Comparison of ENCODE assay signal across 9 cellular contexts in the genomic region with DNA sequence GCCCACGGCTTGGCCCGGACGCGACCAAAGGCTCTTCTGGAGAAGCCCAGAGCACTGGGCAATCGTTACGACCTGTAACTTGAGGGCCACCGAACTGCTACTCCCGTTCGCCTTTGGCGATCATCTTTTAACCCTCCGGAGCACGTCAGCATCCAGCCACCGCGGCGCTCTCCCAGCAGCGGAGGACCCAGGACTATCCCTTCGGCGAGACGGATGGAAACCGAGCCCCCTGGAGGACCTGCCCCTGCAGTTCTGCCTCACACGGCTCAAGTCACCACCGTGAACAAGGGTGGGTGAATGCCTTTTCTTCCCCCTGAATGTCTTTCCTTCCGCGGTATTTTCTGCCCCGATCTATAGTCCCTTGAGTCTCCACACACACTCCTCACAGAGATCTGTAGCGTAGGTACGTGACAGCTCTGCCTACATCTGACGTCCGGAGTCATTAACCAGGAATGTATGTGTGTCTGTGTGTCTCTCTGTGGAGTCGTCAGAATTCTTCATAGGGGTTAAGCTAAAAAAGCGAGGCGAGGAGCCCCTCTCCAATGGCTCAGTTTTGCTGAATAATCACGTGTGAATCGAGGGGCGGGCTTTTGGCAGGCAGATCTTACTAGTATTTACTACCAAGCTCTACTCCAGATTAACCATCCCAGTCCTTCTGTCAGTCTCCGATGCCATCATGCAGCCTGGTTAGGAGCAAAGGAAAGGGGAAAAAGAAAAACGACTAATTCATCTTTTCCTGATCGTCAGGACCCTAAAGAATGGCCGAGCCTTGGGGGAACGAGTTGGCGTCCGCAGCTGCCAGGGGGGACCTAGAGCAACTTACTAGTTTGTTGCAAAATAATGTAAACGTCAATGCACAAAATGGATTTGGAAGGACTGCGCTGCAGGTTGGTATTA. TPM values are rescaled to one million over a fixed set of nuclear protein-coding genes. Genes with fewer than 3 reads are reported as not detected.
DNase-seq lines count a peak whose midpoint lies in the region; ATAC-seq, FAIRE-seq and TF ChIP-seq lines count a peak whose summit lies in the region.
"Had no signal": no experiment of that assay in that cellular context is flagged by ENCODE, and none has a peak within 500 bp of the region (broad histone marks: within the 10 kb centered on the region; RNA-seq: fewer than 3 reads in every experiment).

A gene (plus strand): TSS at position 635 of the 897 bp plus-strand sequence. CDS start 124 bp downstream, at position 759.

- peak within 1 kb of the TSS; percentile 97 to 99 for H3K4me2 ChIP-seq in H1 (ENCODE audit: insufficient read depth in 1 of 2, low read depth in 2 of 2, low read length in 2 of 2)

- peaks cover 4% of the 10 kb centered on the region for H3K27me3 Mint-ChIP-seq in Caco-2 (ENCODE audit: insufficient read depth, unreplicated experiment)
- peaks cover 25% of the 10 kb centered on the region for H3K27me3 Mint-ChIP-seq in activated CD4-positive, alpha-beta memory T cell treated with anti-CD3 and anti-CD28 coated beads, Interleukin-2, amount 10 ng/mL, durations not matched to agents 7 days and 5 days
- H3K27me3 Mint-ChIP-seq in memory B cell = peaks cover 14% of the 10 kb centered on the region
- peaks cover 23% of the 10 kb centered on the region for H3K27me3 Mint-ChIP-seq in stimulated activated naive CD8-positive, alpha-beta T cell treated with anti-CD3 and anti-CD28 coated beads, Interleukin-15, Interleukin-2, amounts not matched to agents 100 ng/mL and 50 ng/mL, for 24 hours

- no peak for TF ChIP-seq RAD21 in H1 (IDR thresholded peaks at IDR 0.05 in 1 of 2, conservative IDR thresholded peaks at IDR 0.05 in 1 of 2; ENCODE audit: low read depth in 2 of 2, low read length in 2 of 2)

- DNase-seq in Caco-2 (peak; percentile 42 to 45), GM20000 (ENCODE audit: low spot score) (peak; percentile 71), HS-27A (ENCODE audit: low read depth) (peak; percentile 89), NCI-H748 treated with DMSO at 0.1 percent for 48 hours (lab: John Stamatoyannopoulos, UW) (peak; percentile 95), H1 (ENCODE audit: low read depth in 1 of 2, low spot score in 2 of 2) (peak in 1 of 2 experiments; percentile 66), memory B cell (ENCODE audit: low spot score in 2 of 2) (peak in 1 of 2 donors; percentile 37)
- peak; percentile 60 for DNase-seq in activated CD4-positive, alpha-beta memory T cell treated with anti-CD3 and anti-CD28 coated beads, Interleukin-2, amount 10 ng/mL, durations not matched to agents 7 days and 5 days

- no peak within 1 kb of the TSS for H3K4ac ChIP-seq in H1 (replicated peaks; ENCODE audit: insufficient read length, low read depth, low read length)

- H3K79me2 ChIP-seq in H1 (ENCODE audit: control insufficient read depth in 1 of 2, insufficient read depth in 2 of 2, low read length in 2 of 2) = no peaks in the 10 kb centered on the region

- H3K9me3 Mint-ChIP-seq in Caco-2 (ENCODE audit: unreplicated experiment) (no peaks in the 10 kb centered on the region), memory B cell (no peaks in the 10 kb centered on the region)
- H3K9me3 Mint-ChIP-seq in activated CD4-positive, alpha-beta memory T cell treated with anti-CD3 and anti-CD28 coated beads, Interleukin-2, amount 10 ng/mL, durations not matched to agents 7 days and 5 days = no peaks in the 10 kb centered on the region
- no peaks in the 10 kb centered on the region for H3K9me3 Mint-ChIP-seq in stimulated activated naive CD8-positive, alpha-beta T cell treated with anti-CD3 and anti-CD28 coated beads, Interleukin-15, Interleukin-2, amounts not matched to agents 100 ng/mL and 50 ng/mL, for 24 hours

- no peak within 1 kb of the TSS for H4K5ac ChIP-seq in H1 (ENCODE audit: insufficient read length, low read depth, low read length)

- TF ChIP-seq EP300 in H1 (IDR thresholded peaks at IDR 0.05; ENCODE audit: borderline replicate concordance in 1 of 2, low read depth in 2 of 2, low read length in 2 of 2) = no peak

- H3K27ac ChIP-seq in H1 (ENCODE audit: low read depth, low read length) = no peak within 1 kb of the TSS

- peak within 1 kb of the TSS; percentile 60; the same call in 1 of the 2 replicates for H2AFZ ChIP-seq in H1 (ENCODE audit: low read length)

- TF ChIP-seq POLR2A in H1 (IDR thresholded peaks at IDR 0.05; ENCODE audit: control extremely low read depth in 1 of 2, low read depth in 2 of 2, low read length in 2 of 2) = no peak

- H3K36me3 Mint-ChIP-seq in Caco-2 (ENCODE audit: insufficient read depth, unreplicated experiment) = no peaks in the 10 kb centered on the region
- H3K36me3 Mint-ChIP-seq in activated CD4-positive, alpha-beta memory T cell treated with anti-CD3 and anti-CD28 coated beads, Interleukin-2, amount 10 ng/mL, durations not matched to agents 7 days and 5 days (ENCODE audit: low read depth) = peaks cover 46% of the 10 kb centered on the region
- H3K36me3 Mint-ChIP-seq in memory B cell = no peaks in the 10 kb centered on the region
- H3K36me3 Mint-ChIP-seq in stimulated activated naive CD8-positive, alpha-beta T cell treated with anti-CD3 and anti-CD28 coated beads, Interleukin-15, Interleukin-2, amounts not matched to agents 100 ng/mL and 50 ng/mL, for 24 hours (ENCODE audit: low read depth) = peaks cover 14% of the 10 kb centered on the region

- CTCF ChIA-PET in Caco-2 (lab: Charles Lee) (interaction anchor here (0.9 to 1.8 kb wide), 2 partner anchors 8 to 40 kb away, joined by 5 to 9 read pairs; no protein-coding TSS in a partner anchor), H1 (lab: Charles Lee; ENCODE audit: partially characterized antibody) (interaction anchor here (0.7 to 2.8 kb wide), 8 partner anchors 7 to 361 kb away, joined by 3 to 18 read pairs (median 7); a partner anchor contains a TSS)
- CTCF ChIA-PET in activated CD4-positive, alpha-beta memory T cell treated with anti-CD3 and anti-CD28 coated beads, Interleukin-2, amount 10 ng/mL, durations not matched to agents 7 days and 5 days (lab: Charles Lee) = interaction anchor here (0.6 to 3.7 kb wide), 6 partner anchors 9 to 327 kb away, joined by 3 to 30 read pairs (median 6); a partner anchor contains a TSS

- no peaks in the 10 kb centered on the region for H3K79me1 ChIP-seq in H1 (ENCODE audit: low read depth, low read length)

- H4K20me1 ChIP-seq in H1 (replicated peaks in 1 of 2; ENCODE audit: control insufficient read depth in 1 of 2, insufficient read depth in 2 of 2, low read length in 2 of 2) = peaks cover 7 to 16% of the 10 kb centered on the region in 2 experiments

- no peaks in the 10 kb centered on the region for H3K27me3 ChIP-seq in Caco-2 (replicated peaks; ENCODE audit: control insufficient read depth, insufficient read depth, low read length)
- peaks cover 48 to 87% (median 68%) of the 10 kb centered on the region in 4 experiments for H3K27me3 ChIP-seq in H1 (replicated peaks in 1 of 4; ENCODE audit: control insufficient read depth in 3 of 4, extremely low read depth in 1 of 4, insufficient read depth in 3 of 4, low read length in 3 of 4)

- no peak within 1 kb of the TSS for H3K9ac ChIP-seq in H1 (replicated peaks in 1 of 4; ENCODE audit: extremely low read depth in 1 of 4, low read depth in 3 of 4, low read length in 3 of 4)

- H3K36me3 ChIP-seq in Caco-2 (ENCODE audit: control insufficient read depth, insufficient read depth, low read length) (no peaks in the 10 kb centered on the region), H1 (ENCODE audit: control insufficient read depth in 2 of 4, insufficient read depth in 4 of 4, low read length in 3 of 4) (no peaks in the 10 kb centered on the region; a peak in 1 of 8 replicates)

- H2BK120ac ChIP-seq in H1 (replicated peaks; ENCODE audit: low read depth, low read length) = no peak within 1 kb of the TSS

- no TSS peak for BruUV-seq in Caco-2 (replicated peaks; lab: Mats Ljungman, UMichigan)

- H4K91ac ChIP-seq in H1 (replicated peaks; ENCODE audit: insufficient read length, low read length) = no peak within 1 kb of the TSS

- ATAC-seq in memory B cell (ENCODE audit: low read depth) = peak; percentile 3

- H2AK5ac ChIP-seq in H1 (ENCODE audit: low read depth, low read length) = no peak within 1 kb of the TSS

- H3K23me2 ChIP-seq in H1 (ENCODE audit: low read depth, low read length) = peaks cover 10% of the 10 kb centered on the region; the same call in 1 of the 2 replicates

- H3K27ac Mint-ChIP-seq in Caco-2 (ENCODE audit: unreplicated experiment) = no peak within 1 kb of the TSS
- H3K27ac Mint-ChIP-seq in activated CD4-positive, alpha-beta memory T cell treated with anti-CD3 and anti-CD28 coated beads, Interleukin-2, amount 10 ng/mL, durations not matched to agents 7 days and 5 days = peak within 1 kb of the TSS; percentile 99
- peak within 1 kb of the TSS; percentile 81 for H3K27ac Mint-ChIP-seq in memory B cell
- H3K27ac Mint-ChIP-seq in stimulated activated naive CD8-positive, alpha-beta T cell treated with anti-CD3 and anti-CD28 coated beads, Interleukin-15, Interleukin-2, amounts not matched to agents 100 ng/mL and 50 ng/mL, for 24 hours = peak within 1 kb of the TSS; percentile 97

- no peak within 1 kb of the TSS for H3K18ac ChIP-seq in H1 (ENCODE audit: extremely low read depth, low read length)

- H3K4me1 ChIP-seq in Caco-2 (no peaks in the 10 kb centered on the region), H1 (replicated peaks in 1 of 4; ENCODE audit: control insufficient read depth in 3 of 4, insufficient read depth in 4 of 4, low read length in 3 of 4) (peaks cover 6 to 12% (median 9%) of the 10 kb centered on the region in 4 experiments)

- H3K56ac ChIP-seq in H1 (replicated peaks; ENCODE audit: insufficient read length, low read depth, low read length) = no peak within 1 kb of the TSS

- H3K14ac ChIP-seq in H1 (ENCODE audit: insufficient read length) = no peak within 1 kb of the TSS

- no peaks in the 10 kb centered on the region for H3K4me1 Mint-ChIP-seq in Caco-2 (ENCODE audit: low read depth, unreplicated experiment)
- H3K4me1 Mint-ChIP-seq in activated CD4-positive, alpha-beta memory T cell treated with anti-CD3 and anti-CD28 coated beads, Interleukin-2, amount 10 ng/mL, durations not matched to agents 7 days and 5 days = peaks cover 33% of the 10 kb centered on the region
- H3K4me1 Mint-ChIP-seq in memory B cell = peaks cover 15% of the 10 kb centered on the region
- H3K4me1 Mint-ChIP-seq in stimulated activated naive CD8-positive, alpha-beta T cell treated with anti-CD3 and anti-CD28 coated beads, Interleukin-15, Interleukin-2, amounts not matched to agents 100 ng/mL and 50 ng/mL, for 24 hours (ENCODE audit: low read depth) = peaks cover 27% of the 10 kb centered on the region

- H3K4me3 Mint-ChIP-seq in Caco-2 (ENCODE audit: unreplicated experiment) = peak within 1 kb of the TSS; percentile 81
- peak within 1 kb of the TSS; percentile 90 for H3K4me3 Mint-ChIP-seq in activated CD4-positive, alpha-beta memory T cell treated with anti-CD3 and anti-CD28 coated beads, Interleukin-2, amount 10 ng/mL, durations not matched to agents 7 days and 5 days
- H3K4me3 Mint-ChIP-seq in memory B cell = peak within 1 kb of the TSS; percentile 90
- peak within 1 kb of the TSS; percentile 91 for H3K4me3 Mint-ChIP-seq in stimulated activated naive CD8-positive, alpha-beta T cell treated with anti-CD3 and anti-CD28 coated beads, Interleukin-15, Interleukin-2, amounts not matched to agents 100 ng/mL and 50 ng/mL, for 24 hours

- H2BK20ac ChIP-seq in H1 (ENCODE audit: low read length) = no peak within 1 kb of the TSS

- TF ChIP-seq CTCF in Caco-2 (IDR thresholded peaks at IDR 0.05; ENCODE audit: insufficient read depth in 1 of 2, low read depth in 1 of 2, low read length in 1 of 2, severe bottlenecking in 1 of 2, unreplicated experiment in 1 of 2) (no peak), GM20000 (IDR thresholded peaks at IDR 0.05; ENCODE audit: extremely low read depth, missing control alignments) (peak; percentile 13), H1 (IDR thresholded peaks at IDR 0.05; ENCODE audit: control extremely low read depth in 1 of 3, insufficient read depth in 1 of 3, low read depth in 1 of 3, low read length in 3 of 3) (no peak)

- intact Hi-C loops in Caco-2 (cut with micrococcal nuclease; ENCODE audit: unreplicated experiment) = loop anchor here (2.0 to 10.0 kb wide), 3 partner anchors 43 to 195 kb away; no protein-coding TSS in a partner anchor

- no peak within 1 kb of the TSS for H2BK15ac ChIP-seq in H1 (ENCODE audit: low read length)

- no peak within 1 kb of the TSS for H2BK5ac ChIP-seq in H1 (ENCODE audit: low read depth, low read length)

- H2BK12ac ChIP-seq in H1 (ENCODE audit: low read depth, low read length) = no peak within 1 kb of the TSS

- WGBS in H1 (ENCODE audit: extremely low coverage in 1 of 2, insufficient coverage in 1 of 2, insufficient read length in 1 of 2, insufficient replicate concordance in 2 of 2, low coverage in 1 of 2, low lambda C conversion rate in 2 of 2, missing lambda C conversion rate in 1 of 2), 2 experiments = 3% methylated on average over 44 of the region's 44 CpGs; no CpG with 5 or more reads in 1 of the 2 experiments

- POLR2A ChIA-PET in Caco-2 (lab: Charles Lee) (interaction anchor here (1.1 kb wide), 1 partner anchor 10 kb away, joined by 3 read pairs; a partner anchor contains a TSS), H1 (lab: Charles Lee; ENCODE audit: partially characterized antibody) (interaction anchor here (0.6 to 1.1 kb wide), 4 partner anchors 7 to 10 kb away, joined by 3 to 4 read pairs (median 4); a partner anchor contains a TSS)
- POLR2A ChIA-PET in activated CD4-positive, alpha-beta memory T cell treated with anti-CD3 and anti-CD28 coated beads, Interleukin-2, amount 10 ng/mL, durations not matched to agents 7 days and 5 days (lab: Charles Lee) = interaction anchor here (0.9 to 4.2 kb wide), 10 partner anchors 8 to 910 kb away, joined by 3 to 150 read pairs (median 4); a partner anchor contains a TSS

- no peak for FAIRE-seq in H1 (lab: Jason Lieb, UNC)
- FAIRE-seq: endometrium had no signal

- peak within 1 kb of the TSS; percentile 79 for H3K4me3 ChIP-seq in Caco-2 (ENCODE audit: low read depth, low read length)
- peak within 1 kb of the TSS; percentile 47 to 66 (median 53) for H3K4me3 ChIP-seq in H1 (ENCODE audit: extremely low read depth in 1 of 4, insufficient read depth in 2 of 4, low read depth in 3 of 4, low read length in 4 of 4)

- peak within 1 kb of the TSS; percentile 15; the same call in 1 of the 2 replicates for H4K8ac ChIP-seq in H1 (ENCODE audit: extremely low read depth, insufficient read depth, low read length)

- H3K23ac ChIP-seq in H1 (ENCODE audit: insufficient read length) = no peak within 1 kb of the TSS

- H3K9me3 ChIP-seq in Caco-2 (no peaks in the 10 kb centered on the region), H1 (ENCODE audit: insufficient read depth in 2 of 2, low read depth in 1 of 2, low read length in 1 of 2) (no peaks in the 10 kb centered on the region)

RNA-seq across cellular contexts. Expression of the gene that starts here (rescaled TPM):
- total RNA-seq in Caco-2 (2022) = 2.8 and 3.5 TPM in 2 replicates
- total RNA-seq in activated CD4-positive, alpha-beta memory T cell treated with anti-CD3 and anti-CD28 coated beads, Interleukin-2, amount 10 ng/mL, durations not matched to agents 7 days and 5 days = 10 to 100 TPM; 53.1 to 56.1 TPM
- total RNA-seq in H1 (2021; fragmentation: NEBNext Ultra II Directional; extraction: Animal tissue kit (Norgen Biotek cat#: 25700)) = not detected in 2 replicates
- 0.05 TPM in 1 of 2 replicates, not detected in the other for polyA plus RNA-seq in H1 (2011; rRNA removed)
- not detected for polyA plus RNA-seq in H1 (2011; cell fraction: cytosol; rRNA removed)
- 0.06 TPM for polyA plus RNA-seq in H1 (2011; cell fraction: nucleus; rRNA removed)
- polyA plus RNA-seq in H1 (2012, experiment 1 of 2) = not detected in 4 replicates
- not detected for polyA plus RNA-seq in H1 (2012, experiment 2 of 2)
- not detected for polyA plus RNA-seq in H1 (2013, experiment 1 of 2)
- not detected for polyA plus RNA-seq in H1 (2013, experiment 2 of 2)
- polyA minus RNA-seq in H1 (2011; rRNA and poly(A)+ RNA removed) = not detected in 2 replicates
- polyA minus RNA-seq in H1 (2011; cell fraction: cytosol; rRNA and poly(A)+ RNA removed) = 0.81 TPM
- 0.50 TPM for polyA minus RNA-seq in H1 (2011; cell fraction: nucleus; rRNA and poly(A)+ RNA removed)

Comparison
In these comparisons a context has a peak if more than half of its experiments do, and no peak if none do; other contexts are left out.
1. RNA of the gene that starts here (total RNA-seq): 53.1 to 56.1 TPM in activated CD4-positive, alpha-beta memory T cell treated with anti-CD3 and anti-CD28 coated beads, Interleukin-2, amount 10 ng/mL, durations not matched to agents 7 days and 5 days; 2.8 to 3.5 TPM in Caco-2 and not detected in H1; every median in the first group is over 10 times any median in the second.
2. Peak in every context shown above with its lines, with median percentiles within 50 percentile points of each other: H3K4me3 Mint-ChIP-seq.